ENCODE assay signal across 2 cellular contexts in the genomic region with DNA sequence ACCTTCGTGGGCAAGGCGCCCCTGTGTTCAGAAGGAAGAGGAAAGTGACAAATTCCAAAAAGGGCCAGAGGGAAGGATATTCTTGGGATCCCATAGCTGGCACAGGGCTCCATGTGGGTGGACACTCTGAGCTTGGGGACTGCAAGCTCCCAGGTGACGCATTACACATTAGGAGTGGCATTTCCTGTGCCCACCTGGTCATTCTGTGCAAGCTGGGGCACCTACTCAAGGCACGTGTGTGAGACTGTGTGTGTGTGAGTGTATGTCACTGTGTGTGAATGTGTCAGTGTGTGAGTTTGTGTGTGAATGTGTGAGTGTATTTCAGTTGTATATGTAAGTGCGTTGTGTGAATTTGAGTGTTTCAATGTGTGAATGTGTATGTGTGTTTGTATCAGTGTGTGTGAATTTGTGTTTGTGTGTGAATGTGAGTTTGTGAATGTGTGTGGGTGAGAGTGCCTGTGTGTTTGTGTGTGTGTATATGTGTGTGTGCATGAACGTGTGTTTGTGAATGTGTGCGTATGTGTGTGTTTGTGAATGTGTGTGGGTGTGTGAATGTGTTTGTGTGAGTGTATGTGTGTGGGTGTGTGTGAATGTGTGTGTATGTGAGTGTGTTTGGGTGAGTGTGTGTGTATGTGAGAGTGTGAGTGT.
A peak's percentile ranks its signal among the peaks of the same experiment; 100 is the strongest.
TF ChIP-seq lines count a peak whose summit lies in the region.

No MANE protein-coding gene starts in this region.

TF ChIP-seq in HepG2, 621 proteins besides CTCF, POLR2A, EP300 and RAD21 (continues in another document):
- TF ChIP-seq ZNF816 (CRISPR knock-in tag; IDR thresholded peaks at IDR 0.05; ENCODE audit: borderline replicate concordance) (no peak), ARNTL (CRISPR knock-in tag; IDR thresholded peaks at IDR 0.05) (no peak), NBN (conservative IDR thresholded peaks at IDR 0.05) (peak; percentile 91; the same call in 1 of the 2 replicates), NFE2L2 (IDR thresholded peaks at IDR 0.05; ENCODE audit: low read length) (no peak), ZNF282 (IDR thresholded peaks at IDR 0.05; ENCODE audit: partially characterized antibody) (peak; percentile 93), RBM39 (IDR thresholded peaks at IDR 0.05; ENCODE audit: low read depth, low read length, poor library complexity, severe bottlenecking) (no peak), IKZF1 (IDR thresholded peaks at IDR 0.05) (peak; percentile 99), MLLT10 (CRISPR knock-in tag; IDR thresholded peaks at IDR 0.05) (no peak), TCF12 (IDR thresholded peaks at IDR 0.05) (no peak), TCF12 (CRISPR knock-in tag; IDR thresholded peaks at IDR 0.05) (no peak), KLF6 (CRISPR knock-in tag; IDR thresholded peaks at IDR 0.05) (no peak), SKI (IDR thresholded peaks at IDR 0.05; ENCODE audit: partially characterized antibody) (no peak), MAFF (IDR thresholded peaks at IDR 0.05; ENCODE audit: low read depth, low read length) (no peak), ZFP82 (CRISPR knock-in tag; IDR thresholded peaks at IDR 0.05; ENCODE audit: borderline replicate concordance) (no peak), ATM (IDR thresholded peaks at IDR 0.05; ENCODE audit: borderline replicate concordance) (peak; percentile 32; the same call in 1 of the 2 replicates), FOXK2 (IDR thresholded peaks at IDR 0.05) (peak; percentile 53; the same call in 1 of the 2 replicates), HNF4G (IDR thresholded peaks at IDR 0.05; ENCODE audit: borderline replicate concordance, low read depth, low read length) (no peak), HNF4G (CRISPR knock-in tag; IDR thresholded peaks at IDR 0.05; ENCODE audit: borderline replicate concordance, low read depth) (no peak), ZNF749 (CRISPR knock-in tag; IDR thresholded peaks at IDR 0.05; ENCODE audit: borderline replicate concordance) (no peak), NFRKB (IDR thresholded peaks at IDR 0.05) (peak; percentile 49; the same call in 1 of the 2 replicates), CREB1 (IDR thresholded peaks at IDR 0.05) (peak; percentile 3; the same call in 1 of the 2 replicates), CREB1 (CRISPR knock-in tag; IDR thresholded peaks at IDR 0.05) (no peak), ZNF639 (CRISPR knock-in tag; conservative IDR thresholded peaks at IDR 0.05) (no peak), SOX6 (IDR thresholded peaks at IDR 0.05) (0 out of 2 replicates have a peak, but pooled peaks have one; percentile 67), SOX6 (CRISPR knock-in tag; IDR thresholded peaks at IDR 0.05) (no peak), HOXA5 (CRISPR knock-in tag; IDR thresholded peaks at IDR 0.05) (no peak), SNAPC2 (CRISPR knock-in tag; IDR thresholded peaks at IDR 0.05) (no peak), FOXP1 (IDR thresholded peaks at IDR 0.05) (peak; percentile 63; the same call in 1 of the 2 replicates), FOXP1 (CRISPR knock-in tag; IDR thresholded peaks at IDR 0.05) (no peak), LCORL (IDR thresholded peaks at IDR 0.05) (0 out of 2 replicates have a peak, but pooled peaks have one; percentile 59), LCORL (CRISPR knock-in tag; IDR thresholded peaks at IDR 0.05) (no peak), ZNF451 (CRISPR knock-in tag; IDR thresholded peaks at IDR 0.05) (no peak)
- TF ChIP-seq, protein P1, sequence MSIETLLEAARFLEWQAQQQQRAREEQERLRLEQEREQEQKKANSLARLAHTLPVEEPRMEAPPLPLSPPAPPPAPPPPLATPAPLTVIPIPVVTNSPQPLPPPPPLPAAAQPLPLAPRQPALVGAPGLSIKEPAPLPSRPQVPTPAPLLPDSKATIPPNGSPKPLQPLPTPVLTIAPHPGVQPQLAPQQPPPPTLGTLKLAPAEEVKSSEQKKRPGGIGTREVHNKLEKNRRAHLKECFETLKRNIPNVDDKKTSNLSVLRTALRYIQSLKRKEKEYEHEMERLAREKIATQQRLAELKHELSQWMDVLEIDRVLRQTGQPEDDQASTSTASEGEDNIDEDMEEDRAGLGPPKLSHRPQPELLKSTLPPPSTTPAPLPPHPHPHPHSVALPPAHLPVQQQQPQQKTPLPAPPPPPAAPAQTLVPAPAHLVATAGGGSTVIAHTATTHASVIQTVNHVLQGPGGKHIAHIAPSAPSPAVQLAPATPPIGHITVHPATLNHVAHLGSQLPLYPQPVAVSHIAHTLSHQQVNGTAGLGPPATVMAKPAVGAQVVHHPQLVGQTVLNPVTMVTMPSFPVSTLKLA (IDR thresholded peaks at IDR 0.05), result 0 out of 2 replicates have a peak, but pooled peaks have one; percentile 8

TF ChIP-seq in IMR-90, 13 proteins besides CTCF, POLR2A, EP300 and RAD21:
- TF ChIP-seq NFE2L2 (IDR thresholded peaks at IDR 0.05; ENCODE audit: low read depth, low read length), result no peak
- TF ChIP-seq MAFK (IDR thresholded peaks at IDR 0.05; ENCODE audit: low read depth, low read length), result no peak
- no peak for TF ChIP-seq MXI1 (IDR thresholded peaks at IDR 0.05; ENCODE audit: borderline replicate concordance, low read depth, low read length)
- TF ChIP-seq FOS (IDR thresholded peaks at IDR 0.05; ENCODE audit: low read depth, low read length), result no peak
- TF ChIP-seq CHD1 (IDR thresholded peaks at IDR 0.05; ENCODE audit: low read depth, low read length), result no peak
- no peak for TF ChIP-seq ELK1 (IDR thresholded peaks at IDR 0.05; ENCODE audit: borderline replicate concordance, low read depth, low read length)
- no peak for TF ChIP-seq CEBPB (IDR thresholded peaks at IDR 0.05; ENCODE audit: low read depth, low read length)
- no peak for TF ChIP-seq RCOR1 (IDR thresholded peaks at IDR 0.05; ENCODE audit: insufficient replicate concordance, low read length)
- no peak for TF ChIP-seq RFX5 (IDR thresholded peaks at IDR 0.05; ENCODE audit: low read depth, low read length)
- TF ChIP-seq BHLHE40 (IDR thresholded peaks at IDR 0.05; ENCODE audit: low read depth, low read length), result no peak
- TF ChIP-seq SMC3 (IDR thresholded peaks at IDR 0.05; ENCODE audit: low read depth, low read length), result no peak
- TF ChIP-seq MAZ (IDR thresholded peaks at IDR 0.05; ENCODE audit: borderline replicate concordance, low read depth, low read length), result no peak
- TF ChIP-seq, protein P2, sequence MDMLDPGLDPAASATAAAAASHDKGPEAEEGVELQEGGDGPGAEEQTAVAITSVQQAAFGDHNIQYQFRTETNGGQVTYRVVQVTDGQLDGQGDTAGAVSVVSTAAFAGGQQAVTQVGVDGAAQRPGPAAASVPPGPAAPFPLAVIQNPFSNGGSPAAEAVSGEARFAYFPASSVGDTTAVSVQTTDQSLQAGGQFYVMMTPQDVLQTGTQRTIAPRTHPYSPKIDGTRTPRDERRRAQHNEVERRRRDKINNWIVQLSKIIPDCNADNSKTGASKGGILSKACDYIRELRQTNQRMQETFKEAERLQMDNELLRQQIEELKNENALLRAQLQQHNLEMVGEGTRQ (IDR thresholded peaks at IDR 0.05; ENCODE audit: low read depth, low read length), result no peak
